ENCODE assay signal across 8 cellular contexts in genomic region chr15:89761009-89761831, GRCh38. TPM values are rescaled to one million over a fixed set of nuclear protein-coding genes. Genes with fewer than 3 reads are reported as not detected.
A peak's percentile ranks its signal among the peaks of the same experiment; 100 is the strongest.
DNase-seq lines count a peak whose midpoint lies in the region; ATAC-seq, FAIRE-seq and TF ChIP-seq lines count a peak whose summit lies in the region.

No MANE protein-coding gene starts in this region.

- H2BK12ac ChIP-seq in neuronal stem cell (ENCODE audit: low read length): no peak overlapping the region

- no peak for TF ChIP-seq EP300 in GM12878 (IDR thresholded peaks at IDR 0.05; ENCODE audit: borderline replicate concordance in 1 of 2, control insufficient read depth in 1 of 2, low read depth in 2 of 2, low read length in 2 of 2)

- H2AFZ ChIP-seq in GM12878 (ENCODE audit: control insufficient read depth, low read depth, low read length) (peak overlapping the region; percentile 58), neuronal stem cell (ENCODE audit: low read length) (peak overlapping the region; percentile 24)

- SMC1A ChIA-PET in GM12878 (lab: Charles Lee; ENCODE audit: uncharacterized antibody, unreplicated experiment): interaction anchor here (0.5 to 7.9 kb wide), 25 partner anchors 10 to 422 kb away, joined by 3 to 132 read pairs (median 4); no protein-coding TSS in a partner anchor

- H3K27me3 ChIP-seq in GM12878 (replicated peaks in 1 of 2; ENCODE audit: control insufficient read depth in 2 of 2, insufficient read depth in 2 of 2, low read length in 1 of 2): no peaks in the 10 kb centered on the region
- peaks cover 0 to 9% (median 0%) of the 10 kb centered on the region in 3 experiments for H3K27me3 ChIP-seq in neuronal stem cell (ENCODE audit: control insufficient read depth in 3 of 3, insufficient read depth in 3 of 3, low read depth in 1 of 3, low read length in 3 of 3)

- H3K79me1 ChIP-seq in neuronal stem cell (ENCODE audit: low read depth, low read length): no peaks in the 10 kb centered on the region

- H3K4me1 ChIP-seq in GM12878 (ENCODE audit: control insufficient read depth, insufficient read depth, low read length) (peaks cover 11% of the 10 kb centered on the region), neuronal stem cell (ENCODE audit: control insufficient read depth in 2 of 2, insufficient read depth in 1 of 2, low read depth in 1 of 2, low read length in 2 of 2) (no peaks in the 10 kb centered on the region)

- H4K8ac ChIP-seq in neuronal stem cell (ENCODE audit: low read depth, low read length): no peak overlapping the region

- ATAC-seq in GM18498 (IDR thresholded peaks at IDR 0.05; ENCODE audit: unreplicated experiment): peak; percentile 85
- peak; percentile 40 for ATAC-seq in HG03066 (IDR thresholded peaks at IDR 0.05; ENCODE audit: low read depth, unreplicated experiment)
- peak; percentile 83 for ATAC-seq in GM12878

- CTCF ChIA-PET in GM12878 (lab: Yijun Ruan, JAX): interaction anchor here (0.6 to 11.4 kb wide), 41 partner anchors 8 to 339 kb away, joined by 3 to 380 read pairs (median 5); partner anchors contain the start of genes MESP1 and MESP2

- H2BK120ac ChIP-seq in neuronal stem cell (ENCODE audit: low read depth, low read length): no peak overlapping the region

- intact Hi-C loops in GM12878 (cut with micrococcal nuclease; ENCODE audit: unreplicated experiment): loop anchor here (5.0 to 10.0 kb wide), 2 partner anchors 211 to 324 kb away; no protein-coding TSS in a partner anchor

- H3K18ac ChIP-seq in neuronal stem cell (ENCODE audit: low read length): no peak overlapping the region

- no peaks in the 10 kb centered on the region for H3K36me3 ChIP-seq in GM12878 (ENCODE audit: control insufficient read depth in 2 of 2, insufficient read depth in 2 of 2, low read length in 1 of 2)
- H3K36me3 ChIP-seq in neuronal stem cell (replicated peaks in 1 of 2; ENCODE audit: control insufficient read depth in 2 of 2, insufficient read depth in 2 of 2, low read length in 2 of 2): no peaks in the 10 kb centered on the region

- in situ Hi-C loops in GM12878 (cut with MboI): no loop called here

- WGBS in GM12878 (ENCODE audit: insufficient coverage, insufficient replicate concordance, low lambda C conversion rate, missing lambda C conversion rate): 37% methylated on average over 18 of the region's 18 CpGs
- no CpG with 5 or more reads among the region's 18 CpGs for WGBS in neuronal stem cell (ENCODE audit: extremely low coverage in 2 of 2, insufficient read length in 2 of 2, insufficient replicate concordance in 1 of 2), 2 donors

- POLR2A ChIA-PET in GM12878 (lab: Charles Lee): interaction anchor here (1.1 to 1.9 kb wide), 3 partner anchors 10 to 113 kb away, joined by 3 to 7 read pairs (median 6); partner anchors contain the start of gene MESP1

- peak overlapping the region; percentile 77 for H2BK5ac ChIP-seq in neuronal stem cell (ENCODE audit: low read length)

- H2BK15ac ChIP-seq in neuronal stem cell (ENCODE audit: low read length): no peak overlapping the region

- peak overlapping the region; percentile 25 for H3K14ac ChIP-seq in neuronal stem cell (ENCODE audit: low read length)

- no peak for TF ChIP-seq POLR2A in GM12878 (IDR thresholded peaks at IDR 0.05; ENCODE audit: low read depth, low read length)

- peak overlapping the region; percentile 71 for H2AK5ac ChIP-seq in neuronal stem cell (ENCODE audit: low read depth, low read length)

- DNase-seq in GM12878 (ENCODE audit: low read depth, low spot score) (no peak), neuronal stem cell (ENCODE audit: low spot score) (no peak), NCI-H524 (lab: John Stamatoyannopoulos, UW) (no peak), islet precursor cell (no peak), DMS 273 treated with DMSO at 0.1 percent for 48 hours (lab: John Stamatoyannopoulos, UW) (no peak)
- DNase-seq in stimulated activated CD4-positive, alpha-beta T cell treated with anti-CD3 and anti-CD28 coated beads, Interleukin-4, amount 100 ng/mL, for 4 hours: no peak

- H3K27ac ChIP-seq in GM12878 (ENCODE audit: control insufficient read depth, insufficient read depth) (no peak overlapping the region), neuronal stem cell (replicated peaks; ENCODE audit: low read length) (no peak overlapping the region)

- no peaks in the 10 kb centered on the region for H3K79me2 ChIP-seq in GM12878 (ENCODE audit: control insufficient read depth, insufficient read depth, low read length)

- H3K4me2 ChIP-seq in GM12878 (ENCODE audit: control insufficient read depth, insufficient read depth) (0 out of 2 replicates have a peak overlapping the region, but pooled peaks have one; percentile 13), neuronal stem cell (ENCODE audit: insufficient read depth, low read length, poor library complexity, severe bottlenecking) (no peak overlapping the region)

- TF ChIP-seq RAD21 in GM12878 (IDR thresholded peaks at IDR 0.05; ENCODE audit: insufficient read depth, low read depth, low read length): no peak

- no peaks in the 10 kb centered on the region for H4K20me1 ChIP-seq in GM12878 (ENCODE audit: control insufficient read depth, insufficient read depth)

- RAD21 ChIA-PET in GM12878 (lab: Charles Lee; ENCODE audit: unreplicated experiment): interaction anchor here (0.6 to 7.9 kb wide), 22 partner anchors 9 to 341 kb away, joined by 3 to 179 read pairs (median 4); partner anchors contain the start of gene IDH2

- no TSS peak for BruUV-seq in GM12878 (replicated peaks; lab: Mats Ljungman, UMichigan)

- H3K9ac ChIP-seq in GM12878 (ENCODE audit: control insufficient read depth, insufficient read depth, low read length) (0 out of 2 replicates have a peak overlapping the region, but pooled peaks have one; percentile 27), neuronal stem cell (ENCODE audit: low read depth, low read length, poor library complexity) (no peak overlapping the region)

- H3K23ac ChIP-seq in neuronal stem cell (ENCODE audit: low read depth, low read length, poor library complexity): no peak overlapping the region

- H4K91ac ChIP-seq in neuronal stem cell (ENCODE audit: low read depth, low read length, poor library complexity): no peak overlapping the region

- no peak for FAIRE-seq in GM12878 (lab: Jason Lieb, UNC)

- H3K4ac ChIP-seq in neuronal stem cell (ENCODE audit: low read length): no peak overlapping the region

- TF ChIP-seq CTCF in GM12878 (IDR thresholded peaks at IDR 0.05 in 2 of 3, conservative IDR thresholded peaks at IDR 0.05 in 1 of 3; ENCODE audit: control insufficient read depth in 2 of 3, extremely low read depth in 1 of 3, insufficient read depth in 1 of 3, low read depth in 3 of 3, low read length in 3 of 3): no peak

- H3K9me3 ChIP-seq in GM12878 (replicated peaks; ENCODE audit: control insufficient read depth, insufficient read depth, low read length) (no peaks in the 10 kb centered on the region), neuronal stem cell (replicated peaks in 1 of 2; ENCODE audit: control insufficient read depth in 2 of 2, insufficient read depth in 1 of 2, low read depth in 1 of 2, low read length in 2 of 2) (peaks cover 0 to 4% of the 10 kb centered on the region in 2 donors)

- H3K4me3 ChIP-seq in GM12878 (no peak overlapping the region), neuronal stem cell (ENCODE audit: low read length in 2 of 2) (no peak overlapping the region)

RNA-seq across cellular contexts. Expression of gene MESP1, which starts 10.2 kb away (rescaled TPM):
- 0.25 TPM in 1 of 2 replicates, not detected in the other for total RNA-seq in GM12878 (2013; cell fraction: nucleolus; rRNA removed)
- total RNA-seq in GM12878 (2014; rRNA removed): 0.73 and 0.82 TPM in 2 replicates
- total RNA-seq in GM12878 (2014; rRNA removed; fragmentation: Illumina TruSeq; extraction: Trizol): 0.04 and 0.14 TPM in 2 replicates
- total RNA-seq in GM12878 (2021): 0.27 and 1.1 TPM in 2 replicates
- not detected for polyA plus RNA-seq in GM12878 (2011; ENCODE audit: low read depth)
- 0.24 and 0.45 TPM in 2 replicates for polyA plus RNA-seq in GM12878 (2011; rRNA removed)
- polyA plus RNA-seq in GM12878 (2011; cell fraction: cytosol; rRNA removed): 0.22 and 0.48 TPM in 2 replicates
- polyA plus RNA-seq in GM12878 (2011; cell fraction: nucleus; rRNA removed): 0.37 and 0.51 TPM in 2 replicates
- polyA plus RNA-seq in GM12878 (2012): 0.74 and 1.5 TPM in 2 replicates
- 0.09 TPM in 1 of 2 replicates, not detected in the other for polyA plus RNA-seq in GM12878 (2014; fragmentation: Illumina TruSeq; extraction: Trizol)
- polyA plus RNA-seq in GM12878 (2014; fragmentation: Nextera tagmentation; extraction: Ambion mirVana): not detected
- 0.19 and 0.20 TPM in 2 replicates for polyA plus RNA-seq in GM12878 (2014; rRNA removed)
- under 1 TPM; 0.70 to 1.00 TPM for polyA plus RNA-seq in GM12878 (2016; fragmentation: Nextera tagmentation; extraction: Ambion mirVana)
- 0.26 and 0.29 TPM in 2 replicates for polyA minus RNA-seq in GM12878 (2011; rRNA and poly(A)+ RNA removed)
- polyA minus RNA-seq in GM12878 (2011; cell fraction: cytosol; rRNA and poly(A)+ RNA removed): 1.3 and 1.6 TPM in 2 replicates
- 0.48 and 0.77 TPM in 2 replicates for polyA minus RNA-seq in GM12878 (2011; cell fraction: nucleus; rRNA and poly(A)+ RNA removed)
- polyA plus RNA-seq in neuronal stem cell (2013, experiment 1 of 2): 0.32 TPM
- 0.28 TPM for polyA plus RNA-seq in neuronal stem cell (2013, experiment 2 of 2)

RNA-seq across cellular contexts. Expression of gene MESP2, which starts 14.9 kb away (rescaled TPM):
- total RNA-seq in GM12878 (2013; cell fraction: nucleolus; rRNA removed): not detected in 2 replicates
- total RNA-seq in GM12878 (2014; rRNA removed): not detected in 2 replicates
- total RNA-seq in GM12878 (2014; rRNA removed; fragmentation: Illumina TruSeq; extraction: Trizol): not detected in 2 replicates
- total RNA-seq in GM12878 (2021): not detected in 2 replicates
- polyA plus RNA-seq in GM12878 (2011; ENCODE audit: low read depth): not detected
- not detected in 2 replicates for polyA plus RNA-seq in GM12878 (2011; rRNA removed)
- polyA plus RNA-seq in GM12878 (2011; cell fraction: cytosol; rRNA removed): not detected in 2 replicates
- polyA plus RNA-seq in GM12878 (2011; cell fraction: nucleus; rRNA removed): not detected in 2 replicates
- not detected in 2 replicates for polyA plus RNA-seq in GM12878 (2012)
- polyA plus RNA-seq in GM12878 (2014; fragmentation: Illumina TruSeq; extraction: Trizol): not detected in 2 replicates
- not detected for polyA plus RNA-seq in GM12878 (2014; fragmentation: Nextera tagmentation; extraction: Ambion mirVana)
- polyA plus RNA-seq in GM12878 (2014; rRNA removed): 0.04 TPM in 1 of 2 replicates, not detected in the other
- polyA plus RNA-seq in GM12878 (2016; fragmentation: Nextera tagmentation; extraction: Ambion mirVana): not detected
- not detected in 2 replicates for polyA minus RNA-seq in GM12878 (2011; rRNA and poly(A)+ RNA removed)
- not detected in 2 replicates for polyA minus RNA-seq in GM12878 (2011; cell fraction: cytosol; rRNA and poly(A)+ RNA removed)
- not detected in 2 replicates for polyA minus RNA-seq in GM12878 (2011; cell fraction: nucleus; rRNA and poly(A)+ RNA removed)
- 0.35 TPM for polyA plus RNA-seq in neuronal stem cell (2013, experiment 1 of 2)
- polyA plus RNA-seq in neuronal stem cell (2013, experiment 2 of 2): 0.19 TPM

RNA-seq across cellular contexts. Expression of gene ANPEP, which starts 53.4 kb away (rescaled TPM):
- 0.73 TPM in 1 of 2 replicates, not detected in the other for total RNA-seq in GM12878 (2013; cell fraction: nucleolus; rRNA removed)
- total RNA-seq in GM12878 (2014; rRNA removed) (not detected in 2 replicates), GM12878 (2014; rRNA removed; fragmentation: Illumina TruSeq; extraction: Trizol) (not detected in 2 replicates), GM12878 (2021) (0.58 and 0.87 TPM in 2 replicates)
- not detected for polyA plus RNA-seq in GM12878 (2011; ENCODE audit: low read depth)
- polyA plus RNA-seq in GM12878 (2011; rRNA removed) (not detected in 2 replicates), GM12878 (2014; fragmentation: Illumina TruSeq; extraction: Trizol) (0.05 and 0.18 TPM in 2 replicates), GM12878 (2014; fragmentation: Nextera tagmentation; extraction: Ambion mirVana) (not detected), GM12878 (2014; rRNA removed) (not detected in 2 replicates), GM12878 (2016; fragmentation: Nextera tagmentation; extraction: Ambion mirVana) (under 1 TPM; 0.19 to 0.24 TPM)
- polyA plus RNA-seq in GM12878 (2011; cell fraction: cytosol; rRNA removed): not detected in 2 replicates
- 0.04 TPM in 1 of 2 replicates, not detected in the other for polyA plus RNA-seq in GM12878 (2011; cell fraction: nucleus; rRNA removed)
- polyA plus RNA-seq in GM12878 (2012): not detected in 2 replicates
- not detected in 2 replicates for polyA minus RNA-seq in GM12878 (2011; rRNA and poly(A)+ RNA removed)
- polyA minus RNA-seq in GM12878 (2011; cell fraction: cytosol; rRNA and poly(A)+ RNA removed): not detected in 2 replicates
- polyA minus RNA-seq in GM12878 (2011; cell fraction: nucleus; rRNA and poly(A)+ RNA removed): not detected in 2 replicates
- polyA plus RNA-seq in neuronal stem cell (2013, experiment 1 of 2): 3.5 TPM
- polyA plus RNA-seq in neuronal stem cell (2013, experiment 2 of 2): 3.5 TPM
